9 cellular contexts compared by ENCODE assay signal in the genomic region with DNA sequence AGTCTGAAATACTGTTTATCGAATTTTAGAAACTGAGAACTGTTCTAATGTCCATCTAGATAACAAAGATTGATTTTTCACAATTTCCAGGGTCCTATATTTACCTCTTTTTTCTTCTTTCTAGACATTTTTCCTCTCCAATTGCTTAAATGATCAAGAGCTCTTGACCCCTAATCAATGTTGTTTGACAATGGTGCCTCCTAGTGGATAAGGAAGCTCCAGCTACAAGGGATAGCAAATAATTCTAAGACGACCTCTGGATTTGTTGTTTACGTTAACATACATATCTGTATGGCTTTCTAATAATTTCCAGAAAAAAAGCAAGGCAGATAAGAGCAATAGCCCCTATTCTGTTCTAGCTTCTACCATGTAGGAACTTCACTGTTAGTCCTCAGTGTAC. TPM values are rescaled to one million over a fixed set of nuclear protein-coding genes. Genes with fewer than 3 reads are reported as not detected.
DNase-seq lines count a peak whose midpoint lies in the region; ATAC-seq and TF ChIP-seq lines count a peak whose summit lies in the region.
"Had no signal": no experiment of that assay in that cellular context is flagged by ENCODE, and none has a peak within 500 bp of the region (broad histone marks: within the 10 kb centered on the region; RNA-seq: fewer than 3 reads in every experiment).

No MANE protein-coding gene starts in this region.

- WGBS in tibial nerve, 2 donors, result 47 to 67% methylated on average over 3 of the region's 3 CpGs

- POLR2A ChIA-PET in Panc1 (lab: Charles Lee), result no interaction called here

- H3K4me3 ChIP-seq in cardiac muscle cell, result no peak overlapping the region
- no peak overlapping the region for H3K4me3 ChIP-seq in Panc1 (ENCODE audit: low read depth in 2 of 2, low read length in 2 of 2)
- no peak overlapping the region for H3K4me3 ChIP-seq in fibroblast of pulmonary artery (replicated peaks; ENCODE audit: low read depth, low read length)
- H3K4me3 ChIP-seq in tibial nerve, result no peak overlapping the region

- no peak for TF ChIP-seq POLR2A in tibial nerve (IDR thresholded peaks at IDR 0.05)

- no peak for TF ChIP-seq EP300 in tibial nerve (IDR thresholded peaks at IDR 0.05)

- H3K27me3 ChIP-seq in cardiac muscle cell, result no peaks in the 10 kb centered on the region
- no peaks in the 10 kb centered on the region for H3K27me3 ChIP-seq in Panc1 (ENCODE audit: control insufficient read depth, insufficient read depth, low read length)
- H3K27me3 ChIP-seq in tibial nerve, result peaks cover 0 to 8% of the 10 kb centered on the region in 2 donors

- intact Hi-C loops in left cardiac atrium (cut with DNase I), result loop anchor here in 1 of 2 donors (2.0 kb wide), 1 partner anchor 201 kb away; no protein-coding TSS in a partner anchor
- intact Hi-C loops in Panc1 (cut with micrococcal nuclease; ENCODE audit: unreplicated experiment), result no loop called here

- no peaks in the 10 kb centered on the region for H3K9me3 ChIP-seq in cardiac muscle cell (ENCODE audit: low read depth)
- no peaks in the 10 kb centered on the region for H3K9me3 ChIP-seq in Panc1 (ENCODE audit: control insufficient read depth, insufficient read depth, low read depth, low read length)
- no peaks in the 10 kb centered on the region for H3K9me3 ChIP-seq in tibial nerve

- H3K27ac ChIP-seq in cardiac muscle cell (no peak overlapping the region), Panc1 (ENCODE audit: low read length) (no peak overlapping the region), tibial nerve (no peak overlapping the region)

- DNase-seq in cardiac muscle cell (ENCODE audit: low read depth in 1 of 2, low spot score in 1 of 2) (peak; percentile 38 to 54), left cardiac atrium (no peak), Panc1 (ENCODE audit: low read depth, low spot score) (no peak), fibroblast of pulmonary artery (ENCODE audit: low read depth) (peak; percentile 58), tibial nerve (ENCODE audit: low spot score in 2 of 2) (no peak)

- H3K4me1 ChIP-seq in cardiac muscle cell (ENCODE audit: low read depth), result no peaks in the 10 kb centered on the region
- no peaks in the 10 kb centered on the region for H3K4me1 ChIP-seq in Panc1 (ENCODE audit: control insufficient read depth, insufficient read depth, low read length)
- H3K4me1 ChIP-seq in tibial nerve, result no peaks in the 10 kb centered on the region

- no TSS peak for BruUV-seq in Panc1 (replicated peaks; lab: Mats Ljungman, UMichigan)

- TF ChIP-seq CTCF in cardiac muscle cell (IDR thresholded peaks at IDR 0.05; ENCODE audit: low read depth, low read length) (peak; percentile 49), Panc1 (IDR thresholded peaks at IDR 0.05) (peak; percentile 46; the same call in 1 of the 2 replicates), fibroblast of pulmonary artery (IDR thresholded peaks at IDR 0.05; ENCODE audit: low read length, missing control alignments) (peak; percentile 55), tibial nerve (IDR thresholded peaks at IDR 0.05) (peak; percentile 19 to 44 (median 27))

- in situ Hi-C loops in Panc1 (cut with HindIII; ENCODE audit: low pct_unique_long_range_greater_than_20kb, low sequenced_read_pairs), result no loop called here

- no peaks in the 10 kb centered on the region for H3K36me3 ChIP-seq in cardiac muscle cell
- H3K36me3 ChIP-seq in Panc1 (ENCODE audit: control insufficient read depth, insufficient read depth, low read length), result no peaks in the 10 kb centered on the region
- no peaks in the 10 kb centered on the region for H3K36me3 ChIP-seq in tibial nerve

- ATAC-seq in left cardiac atrium (no peak), Panc1 (no peak), GM18909 (IDR thresholded peaks at IDR 0.05; ENCODE audit: poor library complexity, unreplicated experiment) (no peak), HG02623 (IDR thresholded peaks at IDR 0.05; ENCODE audit: unreplicated experiment) (no peak), HG03039 (IDR thresholded peaks at IDR 0.05; ENCODE audit: unreplicated experiment) (no peak)
- ATAC-seq: naive thymus-derived CD4-positive, alpha-beta T cell had no signal

- CTCF ChIA-PET in Panc1 (lab: Charles Lee), result interaction anchor here (1.2 kb wide), 1 partner anchor 201 kb away, joined by 4 read pairs; no protein-coding TSS in a partner anchor

RNA-seq across cellular contexts. Expression of a gene that starts 35.8 kb away (rescaled TPM):
- not detected in 2 replicates for total RNA-seq in cardiac muscle cell
- 0.11 and 0.40 TPM in 2 replicates for polyA plus RNA-seq in cardiac muscle cell
- total RNA-seq in left cardiac atrium, result under 1 TPM in 1 of 2 donors, not detected in 1; 0.53 TPM
- not detected for total RNA-seq in Panc1 (2021; ENCODE audit: unreplicated experiment)
- polyA plus RNA-seq in Panc1 (2012; ENCODE audit: insufficient read length), result not detected
- total RNA-seq in tibial nerve, result under 1 TPM; 0.22 to 0.63 (median 0.44) TPM

Comparison
In these comparisons a context has a peak if more than half of its experiments do, and no peak if none do; other contexts are left out.
1. DNase-seq: peak in cardiac muscle cell (2 of 2) and fibroblast of pulmonary artery (single experiment); none in left cardiac atrium (single experiment), Panc1 (single experiment) and tibial nerve (0 of 2).
2. Peak in every context shown above with its lines, with median percentiles within 50 percentile points of each other: CTCF ChIP-seq.